ENCODE assay signal across 1 cellular context in the genomic region with DNA sequence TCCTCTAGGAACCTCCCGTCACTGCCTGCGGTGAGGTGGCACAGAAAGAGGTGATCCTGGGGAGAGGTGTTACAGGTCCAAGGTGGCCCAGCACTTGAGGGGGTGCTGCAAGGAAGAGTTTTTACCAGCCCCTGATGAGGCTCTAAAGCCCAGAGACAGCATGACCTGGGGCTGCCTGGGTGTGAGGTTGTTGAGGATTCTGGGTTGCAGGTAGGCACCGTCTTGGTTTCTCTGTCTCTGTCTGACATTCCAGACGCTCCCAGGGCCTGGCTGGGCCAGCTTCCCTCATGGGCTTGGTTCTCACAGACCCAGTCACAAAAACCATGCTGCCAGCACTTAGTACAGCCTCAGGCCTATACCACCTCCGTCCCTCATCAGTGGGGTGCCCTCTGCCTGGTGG.
TF ChIP-seq lines count a peak whose summit lies in the region.

No MANE protein-coding gene starts in this region.

TF ChIP-seq in H1, 55 proteins besides CTCF, POLR2A, EP300 and RAD21:
- TF ChIP-seq SP2 (IDR thresholded peaks at IDR 0.05; ENCODE audit: low read length) (no peak), CTBP2 (IDR thresholded peaks at IDR 0.05; ENCODE audit: borderline replicate concordance, insufficient read depth, insufficient read length, low read length) (no peak), BCL11A (IDR thresholded peaks at IDR 0.05; ENCODE audit: low read depth in 2 of 2, low read length in 2 of 2) (no peak), TAF1 (IDR thresholded peaks at IDR 0.05; ENCODE audit: low read depth, low read length) (no peak), EGR1 (IDR thresholded peaks at IDR 0.05; ENCODE audit: borderline replicate concordance, low read depth, low read length) (no peak), JUND (IDR thresholded peaks at IDR 0.05; ENCODE audit: low read length) (no peak), YY1 (IDR thresholded peaks at IDR 0.05; ENCODE audit: low read depth, low read length) (no peak)
- TF ChIP-seq, protein P1, sequence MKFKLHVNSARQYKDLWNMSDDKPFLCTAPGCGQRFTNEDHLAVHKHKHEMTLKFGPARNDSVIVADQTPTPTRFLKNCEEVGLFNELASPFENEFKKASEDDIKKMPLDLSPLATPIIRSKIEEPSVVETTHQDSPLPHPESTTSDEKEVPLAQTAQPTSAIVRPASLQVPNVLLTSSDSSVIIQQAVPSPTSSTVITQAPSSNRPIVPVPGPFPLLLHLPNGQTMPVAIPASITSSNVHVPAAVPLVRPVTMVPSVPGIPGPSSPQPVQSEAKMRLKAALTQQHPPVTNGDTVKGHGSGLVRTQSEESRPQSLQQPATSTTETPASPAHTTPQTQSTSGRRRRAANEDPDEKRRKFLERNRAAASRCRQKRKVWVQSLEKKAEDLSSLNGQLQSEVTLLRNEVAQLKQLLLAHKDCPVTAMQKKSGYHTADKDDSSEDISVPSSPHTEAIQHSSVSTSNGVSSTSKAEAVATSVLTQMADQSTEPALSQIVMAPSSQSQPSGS (IDR thresholded peaks at IDR 0.05; ENCODE audit: low read length) = no peak
